In genomic region chr19:29673451-29674371, GRCh38 we compare ENCODE assay signal across 10 cellular contexts. TPM values are rescaled to one million over a fixed set of nuclear protein-coding genes. Genes with fewer than 3 reads are reported as not detected.
DNase-seq lines count a peak whose midpoint lies in the region; ATAC-seq and TF ChIP-seq lines count a peak whose summit lies in the region.
"Had no signal": no experiment of that assay in that cellular context is flagged by ENCODE, and none has a peak within 500 bp of the region (broad histone marks: within the 10 kb centered on the region; RNA-seq: fewer than 3 reads in every experiment).

No MANE protein-coding gene starts in this region.

- intact Hi-C loops in activated CD4-positive, alpha-beta T cell treated with anti-CD3 and anti-CD28 coated beads for 36 hours (cut with DNase I, micrococcal nuclease), result loop anchor here (1.0 to 5.0 kb wide), 6 partner anchors 13 to 164 kb away; partner anchors contain the start of gene POP4 (in 1 of the 2)
- intact Hi-C loops in dorsolateral prefrontal cortex (cut with DNase I), result no loop called here

- peaks cover 87 to 99% (median 93%) of the 10 kb centered on the region in 3 donors for H3K4me1 ChIP-seq in skeletal muscle tissue (ENCODE audit: control insufficient read depth in 3 of 3, insufficient read depth in 3 of 3, low read length in 3 of 3)

- peak overlapping the region; percentile 59 for H3K4me3 Mint-ChIP-seq in activated CD4-positive, alpha-beta T cell treated with anti-CD3 and anti-CD28 coated beads for 36 hours

- peaks cover 28 to 34% (median 29%) of the 10 kb centered on the region in 3 donors for H3K36me3 ChIP-seq in skeletal muscle tissue (ENCODE audit: control insufficient read depth in 3 of 3, insufficient read depth in 3 of 3, low read length in 3 of 3)
- H3K36me3 ChIP-seq: cardiac muscle cell had no signal

- no peak for TF ChIP-seq CTCF in dorsolateral prefrontal cortex (IDR thresholded peaks at IDR 0.05 in 54 of 56, conservative IDR thresholded peaks at IDR 0.05 in 2 of 56; ENCODE audit: low read depth in 1 of 56, partially characterized antibody in 56 of 56)

- peaks cover 47% of the 10 kb centered on the region for H3K36me3 Mint-ChIP-seq in activated CD4-positive, alpha-beta T cell treated with anti-CD3 and anti-CD28 coated beads for 36 hours (ENCODE audit: low read depth)

- CTCF ChIA-PET in activated CD4-positive, alpha-beta T cell treated with anti-CD3 and anti-CD28 coated beads for 36 hours (lab: Charles Lee), result interaction anchor here (0.6 to 4.0 kb wide), 10 partner anchors 11 to 164 kb away, joined by 3 to 41 read pairs (median 8); partner anchors contain the start of gene POP4

- POLR2A ChIA-PET in activated CD4-positive, alpha-beta T cell treated with anti-CD3 and anti-CD28 coated beads for 36 hours (lab: Charles Lee), result interaction anchor here (0.8 to 2.4 kb wide), 4 partner anchors 8 to 68 kb away, joined by 3 to 13 read pairs (median 4); partner anchors contain the start of gene POP4

- no peaks in the 10 kb centered on the region for H3K27me3 Mint-ChIP-seq in activated CD4-positive, alpha-beta T cell treated with anti-CD3 and anti-CD28 coated beads for 36 hours

- peak overlapping the region in 2 of 3 donors; percentile 40 to 60 for H3K9ac ChIP-seq in skeletal muscle tissue (ENCODE audit: low read depth in 1 of 3, low read length in 3 of 3)

- H3K4me3 ChIP-seq in Jurkat, Clone E6-1 (ENCODE audit: low read length), result peak overlapping the region; percentile 38
- H3K4me3 ChIP-seq in dorsolateral prefrontal cortex, result no peak overlapping the region
- H3K4me3 ChIP-seq in skeletal muscle tissue (ENCODE audit: low read length in 3 of 3), result no peak overlapping the region
- H3K4me3 ChIP-seq: cardiac muscle cell had no signal

- no peaks in the 10 kb centered on the region for H3K9me3 ChIP-seq in skeletal muscle tissue (ENCODE audit: control insufficient read depth in 3 of 3, low read length in 3 of 3)

- H3K27ac Mint-ChIP-seq in activated CD4-positive, alpha-beta T cell treated with anti-CD3 and anti-CD28 coated beads for 36 hours, result peak overlapping the region; percentile 96

- DNase-seq in activated CD4-positive, alpha-beta T cell treated with anti-CD3 and anti-CD28 coated beads for 36 hours, result no peak
- no peak for DNase-seq in activated CD4-positive, alpha-beta T cell treated with anti-CD3 and anti-CD28 coated beads for 1 hour
- no peak for DNase-seq in Jurkat, Clone E6-1 (ENCODE audit: low read depth, low spot score)
- peak in 1 of 10 donors; percentile 36 for DNase-seq in dorsolateral prefrontal cortex
- DNase-seq in LoVo (ENCODE audit: low spot score), result no peak
- DNase-seq in activated gamma-delta T cell treated with Interleukin-2 at 50 U/mL for 16 hours, result no peak
- DNase-seq: DMS79 had no signal

- peak overlapping the region in 41 of 59 donors; percentile 1 to 100 (median 98) for H3K27ac ChIP-seq in dorsolateral prefrontal cortex
- peak overlapping the region; percentile 84 for H3K27ac ChIP-seq in skeletal muscle tissue (ENCODE audit: low read depth, low read length)
- H3K27ac ChIP-seq: cardiac muscle cell had no signal

- no peaks in the 10 kb centered on the region for H3K9me3 Mint-ChIP-seq in activated CD4-positive, alpha-beta T cell treated with anti-CD3 and anti-CD28 coated beads for 36 hours (ENCODE audit: low read depth)

- ATAC-seq in activated CD4-positive, alpha-beta T cell treated with anti-CD3 and anti-CD28 coated beads for 36 hours, result no peak
- ATAC-seq in HG03442 (IDR thresholded peaks at IDR 0.05; ENCODE audit: unreplicated experiment), result no peak

- H3K4me1 Mint-ChIP-seq in activated CD4-positive, alpha-beta T cell treated with anti-CD3 and anti-CD28 coated beads for 36 hours, result peaks cover 91% of the 10 kb centered on the region

- H3K27me3 ChIP-seq in dorsolateral prefrontal cortex (no peaks in the 10 kb centered on the region), skeletal muscle tissue (ENCODE audit: control insufficient read depth in 3 of 3, insufficient read depth in 3 of 3, low read length in 3 of 3) (no peaks in the 10 kb centered on the region)
- H3K27me3 ChIP-seq: cardiac muscle cell had no signal

RNA-seq across cellular contexts. Expression of gene PLEKHF1, which starts 8.4 kb away (rescaled TPM):
- 10 to 100 TPM; 25.4 to 26.6 TPM for total RNA-seq in activated CD4-positive, alpha-beta T cell treated with anti-CD3 and anti-CD28 coated beads for 36 hours
- polyA plus RNA-seq in Jurkat, Clone E6-1 (2012; ENCODE audit: insufficient read depth, insufficient read length), result 23.0 TPM
- total RNA-seq in dorsolateral prefrontal cortex (10 to 100 TPM in 32 of 120 experiments, 1 to 10 TPM in 88; 3.7 to 27.9 (median 8.5) TPM), skeletal muscle tissue (16.7 TPM)

RNA-seq across cellular contexts. Expression of gene C19orf12, which starts 41.4 kb away (rescaled TPM):
- total RNA-seq in activated CD4-positive, alpha-beta T cell treated with anti-CD3 and anti-CD28 coated beads for 36 hours, result 10 to 100 TPM; 26.7 to 35.7 TPM
- 16.8 TPM for polyA plus RNA-seq in Jurkat, Clone E6-1 (2012; ENCODE audit: insufficient read depth, insufficient read length)
- total RNA-seq in dorsolateral prefrontal cortex, result 10 to 100 TPM; 35.8 to 75.4 (median 58.2) TPM
- total RNA-seq in skeletal muscle tissue, result 17.2 TPM

Comparison
In these comparisons a context has a peak if more than half of its experiments do, and no peak if none do; other contexts are left out.
1. intact Hi-C loops: an anchor here in activated CD4-positive, alpha-beta T cell treated with anti-CD3 and anti-CD28 coated beads for 36 hours (1.0 to 5.0 kb wide); none called in dorsolateral prefrontal cortex.